Comparison of ENCODE assay signal across 9 cellular contexts in the genomic region with DNA sequence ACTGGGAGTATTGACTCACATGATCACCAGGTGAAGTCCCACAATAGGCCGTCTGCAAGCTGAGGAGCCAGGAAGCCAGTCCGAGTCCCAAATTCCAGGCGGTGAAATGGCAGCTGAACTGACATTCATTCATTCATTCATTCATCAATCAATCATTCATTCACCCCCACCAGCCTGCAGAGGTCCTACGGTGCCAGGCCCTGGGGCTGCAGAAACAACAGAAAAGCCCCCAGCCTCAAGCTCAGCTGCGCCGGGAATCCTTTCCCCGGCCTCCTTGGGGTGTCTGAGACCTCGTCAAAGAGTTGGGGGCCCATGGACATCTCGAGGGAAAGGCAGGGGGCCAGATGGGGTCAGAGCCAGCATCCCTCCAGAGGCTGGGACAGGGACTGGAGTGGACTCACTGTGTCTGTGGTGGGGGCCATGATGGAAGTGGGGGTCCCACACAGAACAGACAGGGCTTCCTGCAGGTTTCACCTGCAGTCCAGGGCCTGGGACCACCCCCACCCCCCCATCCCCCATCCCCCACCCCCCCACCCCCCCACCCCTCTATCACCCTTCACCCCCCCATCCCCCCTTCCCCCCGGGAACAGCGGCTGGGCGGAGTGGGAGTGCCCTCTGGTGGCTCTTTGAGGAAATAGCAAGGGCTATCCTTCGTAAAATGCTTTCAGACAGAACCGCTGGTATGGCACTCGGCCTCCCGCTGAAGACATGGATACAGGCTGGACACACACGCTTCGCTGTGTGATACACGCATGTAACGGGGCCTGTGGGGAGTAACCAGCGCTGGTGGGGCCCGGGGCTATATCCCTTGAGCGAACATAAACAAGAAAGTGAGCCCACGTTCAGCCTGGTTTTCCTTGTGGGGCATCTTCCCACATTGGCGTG. TPM values are rescaled to one million over a fixed set of nuclear protein-coding genes. Genes with fewer than 3 reads are reported as not detected.
DNase-seq lines count a peak whose midpoint lies in the region; ATAC-seq, FAIRE-seq and TF ChIP-seq lines count a peak whose summit lies in the region.
"Had no signal": no experiment of that assay in that cellular context is flagged by ENCODE, and none has a peak within 500 bp of the region (broad histone marks: within the 10 kb centered on the region; RNA-seq: fewer than 3 reads in every experiment).

No MANE protein-coding gene starts in this region.

- no peak overlapping the region for H2AFZ ChIP-seq in OCI-LY1 (ENCODE audit: low read length)

- POLR2A ChIA-PET in A549 (lab: Yijun Ruan, JAX) = interaction anchor here (1.5 kb wide), 1 partner anchor 8 kb away, joined by 5 read pairs; a partner anchor contains a TSS

- WGBS in A549 (ENCODE audit: missing lambda C conversion rate) = 20% methylated on average over 22 of the region's 25 CpGs
- WGBS in ovary, 3 donors = 19 to 28% (median 21%) methylated on average over 22 to 24 of the region's 25 CpGs

- peak; percentile 22 to 52; a peak in 5 of 6 replicates for ATAC-seq in A549
- ATAC-seq in GM18520 (IDR thresholded peaks at IDR 0.05; ENCODE audit: unreplicated experiment) = no peak

- TF ChIP-seq POLR2A in A549 (IDR thresholded peaks at IDR 0.05; ENCODE audit: low read length) = no peak
- TF ChIP-seq POLR2A in ovary (IDR thresholded peaks at IDR 0.05) = no peak
- no peak for TF ChIP-seq POLR2A in vagina (IDR thresholded peaks at IDR 0.05)

- H3K4me2 ChIP-seq in A549 (peak overlapping the region; percentile 80), OCI-LY1 (ENCODE audit: low read length) (no peak overlapping the region)

- peak overlapping the region; percentile 15 to 65; a peak in 3 of 6 replicates for H3K27ac ChIP-seq in A549
- no peak overlapping the region for H3K27ac ChIP-seq in OCI-LY1 (ENCODE audit: low read depth, low read length, poor library complexity, severe bottlenecking)
- no peak overlapping the region for H3K27ac ChIP-seq in ovary
- H3K27ac ChIP-seq in vagina = no peak overlapping the region

- H3F3A ChIP-seq in OCI-LY1 (ENCODE audit: insufficient read depth, low read length) = no peaks in the 10 kb centered on the region

- no peaks in the 10 kb centered on the region for H3K9me2 ChIP-seq in OCI-LY1 (ENCODE audit: low read depth, low read length)

- H4K20me1 ChIP-seq in OCI-LY1 (ENCODE audit: insufficient read depth, low read length) = no peaks in the 10 kb centered on the region

- H3K4me3 ChIP-seq in A549 (0 out of 3 replicates have a peak overlapping the region, but pooled peaks have one; percentile 10), GM12865 (ENCODE audit: low read depth, low read length) (no peak overlapping the region), OCI-LY1 (ENCODE audit: low read depth, low read length, poor library complexity, severe bottlenecking) (no peak overlapping the region), foreskin fibroblast (ENCODE audit: low read depth in 1 of 2, low read length in 2 of 2) (peak overlapping the region; percentile 38 to 52), ovary (peak overlapping the region; percentile 17), vagina (peak overlapping the region in 1 of 2 donors; percentile 38)

- peak; percentile 57 to 63 for DNase-seq in A549 (ENCODE audit: low read depth in 1 of 2, low spot score in 1 of 2)
- peak; percentile 52 for DNase-seq in GM12865 (ENCODE audit: low read depth)
- peak; percentile 38 for DNase-seq in activated T-helper 1 cell treated with anti-CD3 and anti-CD28 coated beads, Interleukin-2, amount 50 U/mL, for 16 hours (ENCODE audit: low read depth in 1 of 2, low spot score in 1 of 2)
- DNase-seq in foreskin fibroblast = peak; percentile 37 to 77
- peak in 4 of 5 donors; percentile 51 to 60 (median 56) for DNase-seq in ovary
- DNase-seq in vagina (ENCODE audit: extremely low spot score in 2 of 2) = no peak

- peaks cover 10% of the 10 kb centered on the region; the same call in 2 of the 3 replicates for H3K4me1 ChIP-seq in A549
- no peaks in the 10 kb centered on the region for H3K4me1 ChIP-seq in OCI-LY1 (ENCODE audit: insufficient read depth, low read length, severe bottlenecking)
- H3K4me1 ChIP-seq in ovary (ENCODE audit: insufficient read depth) = peaks cover 2% of the 10 kb centered on the region
- peaks cover 7% of the 10 kb centered on the region for H3K4me1 ChIP-seq in vagina

- TF ChIP-seq CTCF in A549 (IDR thresholded peaks at IDR 0.05) (peak; percentile 48), GM12865 (IDR thresholded peaks at IDR 0.05; ENCODE audit: insufficient read depth, low read depth, low read length, missing control alignments) (peak; percentile 70), OCI-LY1 (IDR thresholded peaks at IDR 0.05; ENCODE audit: low read length) (peak; percentile 55), foreskin fibroblast (IDR thresholded peaks at IDR 0.05; ENCODE audit: low read depth, low read length) (peak; percentile 66), ovary (IDR thresholded peaks at IDR 0.05) (peak in 2 of 3 donors; percentile 38 to 46), vagina (IDR thresholded peaks at IDR 0.05) (peak in 2 of 3 experiments; percentile 51 to 60)

- H3K36me3 ChIP-seq in OCI-LY1 (ENCODE audit: insufficient read depth, low read length) (no peaks in the 10 kb centered on the region; the same call in 1 of the 2 replicates), ovary (no peaks in the 10 kb centered on the region), vagina (no peaks in the 10 kb centered on the region)

- TF ChIP-seq EP300 in A549 (IDR thresholded peaks at IDR 0.05) (no peak), ovary (IDR thresholded peaks at IDR 0.05) (no peak)

- CTCF ChIA-PET in A549 (lab: Yijun Ruan, JAX) = interaction anchor here (0.5 to 3.5 kb wide), 29 partner anchors 9 to 651 kb away, joined by 3 to 21 read pairs (median 3); a partner anchor contains a TSS

- H3K9ac ChIP-seq in OCI-LY1 (ENCODE audit: low read length) = no peak overlapping the region

- TF ChIP-seq RAD21 in A549 (conservative IDR thresholded peaks at IDR 0.05 in 1 of 2, IDR thresholded peaks at IDR 0.05 in 1 of 2) = peak; percentile 67 to 81

- H3K27me3 ChIP-seq in OCI-LY1 (ENCODE audit: insufficient read depth, low read length) (0 out of 2 replicates have a peak, but pooled peaks cover 4% of the 10 kb centered on the region), ovary (no peaks in the 10 kb centered on the region), vagina (no peaks in the 10 kb centered on the region)

- intact Hi-C loops in ovary (cut with DNase I) (loop anchor here (1.0 to 10.0 kb wide), 3 partner anchors 117 to 119 kb away; no protein-coding TSS in a partner anchor), vagina (cut with DNase I) (no loop called here)

- H3K9me3 ChIP-seq in A549 (no peaks in the 10 kb centered on the region), OCI-LY1 (ENCODE audit: low read length) (no peaks in the 10 kb centered on the region), ovary (no peaks in the 10 kb centered on the region), vagina (no peaks in the 10 kb centered on the region)

- H3K79me2 ChIP-seq in OCI-LY1 (ENCODE audit: insufficient read depth, low read length) = no peaks in the 10 kb centered on the region

- FAIRE-seq in A549 (lab: Jason Lieb, UNC) = no peak
- FAIRE-seq: islet of Langerhans had no signal

TF ChIP-seq in A549, 52 proteins besides CTCF, POLR2A, EP300 and RAD21:
- TF ChIP-seq SMC3 (IDR thresholded peaks at IDR 0.05) (peak; percentile 51; the same call in 2 of the 3 replicates), TP53 (CRISPR knock-in tag; IDR thresholded peaks at IDR 0.05) (0 out of 2 replicates have a peak, but pooled peaks have one; percentile 23), ESRRA (IDR thresholded peaks at IDR 0.05; ENCODE audit: borderline replicate concordance, low read length) (no peak), MAZ (IDR thresholded peaks at IDR 0.05; ENCODE audit: borderline replicate concordance, low read depth, low read length) (peak; percentile 80; the same call in 1 of the 2 replicates), KDM5A (IDR thresholded peaks at IDR 0.05) (no peak), HOXB13 (CRISPR knock-in tag; IDR thresholded peaks at IDR 0.05; ENCODE audit: low read depth) (no peak), FOSL2 (IDR thresholded peaks at IDR 0.05) (no peak), FOSL2 (CRISPR knock-in tag; IDR thresholded peaks at IDR 0.05) (no peak), EHF (CRISPR knock-in tag; IDR thresholded peaks at IDR 0.05) (no peak)
- TF ChIP-seq, protein P1, sequence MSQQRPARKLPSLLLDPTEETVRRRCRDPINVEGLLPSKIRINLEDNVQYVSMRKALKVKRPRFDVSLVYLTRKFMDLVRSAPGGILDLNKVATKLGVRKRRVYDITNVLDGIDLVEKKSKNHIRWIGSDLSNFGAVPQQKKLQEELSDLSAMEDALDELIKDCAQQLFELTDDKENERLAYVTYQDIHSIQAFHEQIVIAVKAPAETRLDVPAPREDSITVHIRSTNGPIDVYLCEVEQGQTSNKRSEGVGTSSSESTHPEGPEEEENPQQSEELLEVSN (IDR thresholded peaks at IDR 0.05; ENCODE audit: borderline replicate concordance, low read depth) = no peak
- TF ChIP-seq, protein P2, sequence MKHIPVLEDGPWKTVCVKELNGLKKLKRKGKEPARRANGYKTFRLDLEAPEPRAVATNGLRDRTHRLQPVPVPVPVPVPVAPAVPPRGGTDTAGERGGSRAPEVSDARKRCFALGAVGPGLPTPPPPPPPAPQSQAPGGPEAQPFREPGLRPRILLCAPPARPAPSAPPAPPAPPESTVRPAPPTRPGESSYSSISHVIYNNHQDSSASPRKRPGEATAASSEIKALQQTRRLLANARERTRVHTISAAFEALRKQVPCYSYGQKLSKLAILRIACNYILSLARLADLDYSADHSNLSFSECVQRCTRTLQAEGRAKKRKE (CRISPR knock-in tag; IDR thresholded peaks at IDR 0.05; ENCODE audit: low read depth) = no peak

RNA-seq across cellular contexts. Expression of a gene that starts 8.5 kb away (rescaled TPM):
- polyA plus RNA-seq in A549 (2011; rRNA removed) = 13.1 and 21.1 TPM in 2 replicates
- polyA plus RNA-seq in A549 (2012; cell fraction: cytosol; rRNA removed) = 34.3 and 35.9 TPM in 2 replicates
- 93.0 and 98.7 TPM in 2 replicates for polyA plus RNA-seq in A549 (2012; cell fraction: nucleus; rRNA removed)
- 46.5 to 48.2 TPM (median 47.9 TPM) in 3 replicates for polyA plus RNA-seq in A549 (2017; fragmentation: RNase III; extraction: RNeasy Plus Mini Kit Qiagen cat#74134 plus additional on column Dnase treatment)
- 6.5 and 12.3 TPM in 2 replicates for polyA minus RNA-seq in A549 (2011; rRNA and poly(A)+ RNA removed)
- total RNA-seq in ovary = 10 to 100 TPM; 16.0 to 40.4 (median 36.5) TPM
- 10 to 100 TPM; 17.1 to 25.3 TPM for polyA plus RNA-seq in ovary
- total RNA-seq in vagina = 18.4 TPM

Comparison
In these comparisons a context has a peak if more than half of its experiments do, and no peak if none do; other contexts are left out.
1. DNase-seq: peak in A549 (2 of 2), GM12865 (single experiment), activated T-helper 1 cell treated with anti-CD3 and anti-CD28 coated beads, Interleukin-2, amount 50 U/mL, for 16 hours (2 of 2), foreskin fibroblast (2 of 2) and ovary (4 of 5); none in vagina (0 of 2).
2. H3K27ac ChIP-seq: peak in A549 (2 of 2); none in OCI-LY1 (single experiment), ovary (0 of 2) and vagina (single experiment).
3. H3K4me3 ChIP-seq: peak in A549 (single experiment), foreskin fibroblast (2 of 2) and ovary (single experiment); none in GM12865 (single experiment) and OCI-LY1 (single experiment).
4. Peak in every context shown above with its lines, with median percentiles within 50 percentile points of each other: CTCF ChIP-seq.